ENCODE assay signal across 25 cellular contexts in genomic region chr18:31269508-31270074, GRCh38. TPM values are rescaled to one million over a fixed set of nuclear protein-coding genes. Genes with fewer than 3 reads are reported as not detected.
DNase-seq lines count a peak whose midpoint lies in the region; ATAC-seq and TF ChIP-seq lines count a peak whose summit lies in the region.
"Had no signal": no experiment of that assay in that cellular context is flagged by ENCODE, and none has a peak within 500 bp of the region (broad histone marks: within the 10 kb centered on the region; RNA-seq: fewer than 3 reads in every experiment).

No MANE protein-coding gene starts in this region.

- ATAC-seq in GM23338: no peak
- ATAC-seq in foreskin keratinocyte: no peak
- ATAC-seq in HG02623 (IDR thresholded peaks at IDR 0.05; ENCODE audit: unreplicated experiment): no peak
- no peak for ATAC-seq in GM18870 (IDR thresholded peaks at IDR 0.05; ENCODE audit: unreplicated experiment)
- ATAC-seq: activated CD4-positive, alpha-beta T cell treated with anti-CD3 and anti-CD28 coated beads for 36 hours; activated CD8-positive, alpha-beta memory T cell treated with anti-CD3 and anti-CD28 coated beads, Interleukin-2, amount 10 ng/mL, durations not matched to agents 7 days and 5 days; natural killer cell treated with Interleukin-12 subunit alpha and Interleukin-12 subunit beta and Interleukin-15 and Interleukin-18, amount 100 ng/mL, for 72 hours; SK-N-SH treated with all-trans-retinoic acid at 6 μM for 48 hours had no signal

- H3K4me1 ChIP-seq in GM23338 (ENCODE audit: insufficient read depth) (0 out of 2 replicates have a peak, but pooled peaks cover under 1% of the 10 kb centered on the region), duodenal mucosa (ENCODE audit: control insufficient read depth in 1 of 2, insufficient read depth in 2 of 2, low read length in 2 of 2) (peaks cover 4 to 16% of the 10 kb centered on the region in 2 donors), foreskin keratinocyte (peaks cover 17% of the 10 kb centered on the region)
- H3K4me1 ChIP-seq: testis had no signal

- TF ChIP-seq CTCF in GM23338 (conservative IDR thresholded peaks at IDR 0.05; ENCODE audit: low read depth in 2 of 2) (no peak), nephron progenitor cell (IDR thresholded peaks at IDR 0.05) (no peak), foreskin keratinocyte (conservative IDR thresholded peaks at IDR 0.05) (no peak)

- H3F3A ChIP-seq in GM23338 (replicated peaks; ENCODE audit: low read depth): no peaks in the 10 kb centered on the region

- H3K4me3 ChIP-seq in GM23338: no peak overlapping the region
- H3K4me3 ChIP-seq in duodenal mucosa (ENCODE audit: low read depth in 1 of 2, low read length in 2 of 2): peak overlapping the region; percentile 20 to 25
- H3K4me3 ChIP-seq in MG63: no peak overlapping the region
- H3K4me3 ChIP-seq: coronary artery, testis had no signal

- H3K4me3 Mint-ChIP-seq in GM23338 (no peak overlapping the region), nephron progenitor cell (no peak overlapping the region)
- H3K4me3 Mint-ChIP-seq: activated CD4-positive, alpha-beta T cell treated with anti-CD3 and anti-CD28 coated beads for 36 hours; activated CD8-positive, alpha-beta memory T cell treated with anti-CD3 and anti-CD28 coated beads, Interleukin-2, amount 10 ng/mL, durations not matched to agents 7 days and 5 days; activated naive CD8-positive, alpha-beta T cell treated with anti-CD3 and anti-CD28 coated beads, Interleukin-2, amount 10 ng/mL, durations not matched to agents 7 days and 5 days; CD4-positive, alpha-beta T cell; memory B cell; natural killer cell treated with Interleukin-12 subunit alpha and Interleukin-12 subunit beta and Interleukin-15 and Interleukin-18, amount 100 ng/mL, for 72 hours had no signal

- no peaks in the 10 kb centered on the region for H3K36me3 Mint-ChIP-seq in GM23338 (ENCODE audit: low read depth)
- no peaks in the 10 kb centered on the region for H3K36me3 Mint-ChIP-seq in nephron progenitor cell (ENCODE audit: low read depth)
- H3K36me3 Mint-ChIP-seq: activated CD8-positive, alpha-beta memory T cell treated with anti-CD3 and anti-CD28 coated beads, Interleukin-2, amount 10 ng/mL, durations not matched to agents 7 days and 5 days; activated naive CD8-positive, alpha-beta T cell treated with anti-CD3 and anti-CD28 coated beads, Interleukin-2, amount 10 ng/mL, durations not matched to agents 7 days and 5 days; memory B cell; natural killer cell treated with Interleukin-12 subunit alpha and Interleukin-12 subunit beta and Interleukin-15 and Interleukin-18, amount 100 ng/mL, for 72 hours had no signal

- no peak overlapping the region for H3K4me2 ChIP-seq in GM23338

- H3K79me2 ChIP-seq in GM23338 (replicated peaks; ENCODE audit: insufficient read depth): no peaks in the 10 kb centered on the region

- H3K9me2 ChIP-seq in GM23338 (ENCODE audit: insufficient read depth): no peaks in the 10 kb centered on the region

- H2AFZ ChIP-seq in GM23338: 0 out of 2 replicates have a peak overlapping the region, but pooled peaks have one; percentile 7

- H3K27me3 Mint-ChIP-seq in GM23338 (ENCODE audit: insufficient read depth, low read depth, poor library complexity) (no peaks in the 10 kb centered on the region), nephron progenitor cell (ENCODE audit: low read depth, poor library complexity) (no peaks in the 10 kb centered on the region)
- H3K27me3 Mint-ChIP-seq: activated CD4-positive, alpha-beta T cell treated with anti-CD3 and anti-CD28 coated beads for 36 hours; activated CD8-positive, alpha-beta memory T cell treated with anti-CD3 and anti-CD28 coated beads, Interleukin-2, amount 10 ng/mL, durations not matched to agents 7 days and 5 days; activated naive CD8-positive, alpha-beta T cell treated with anti-CD3 and anti-CD28 coated beads, Interleukin-2, amount 10 ng/mL, durations not matched to agents 7 days and 5 days; CD4-positive, alpha-beta T cell; memory B cell; natural killer cell treated with Interleukin-12 subunit alpha and Interleukin-12 subunit beta and Interleukin-15 and Interleukin-18, amount 100 ng/mL, for 72 hours had no signal

- peaks cover 12% of the 10 kb centered on the region; the same call in 2 of the 3 replicates for H3K4me1 Mint-ChIP-seq in GM23338
- peaks cover 37% of the 10 kb centered on the region for H3K4me1 Mint-ChIP-seq in nephron progenitor cell
- H3K4me1 Mint-ChIP-seq: activated CD8-positive, alpha-beta memory T cell treated with anti-CD3 and anti-CD28 coated beads, Interleukin-2, amount 10 ng/mL, durations not matched to agents 7 days and 5 days; activated naive CD8-positive, alpha-beta T cell treated with anti-CD3 and anti-CD28 coated beads, Interleukin-2, amount 10 ng/mL, durations not matched to agents 7 days and 5 days; memory B cell had no signal

- H3K27ac Mint-ChIP-seq in GM23338 (no peak overlapping the region), nephron progenitor cell (peak overlapping the region; percentile 84)
- H3K27ac Mint-ChIP-seq: activated CD4-positive, alpha-beta T cell treated with anti-CD3 and anti-CD28 coated beads for 36 hours; activated CD8-positive, alpha-beta memory T cell treated with anti-CD3 and anti-CD28 coated beads, Interleukin-2, amount 10 ng/mL, durations not matched to agents 7 days and 5 days; activated naive CD8-positive, alpha-beta T cell treated with anti-CD3 and anti-CD28 coated beads, Interleukin-2, amount 10 ng/mL, durations not matched to agents 7 days and 5 days; CD4-positive, alpha-beta T cell; memory B cell; natural killer cell treated with Interleukin-12 subunit alpha and Interleukin-12 subunit beta and Interleukin-15 and Interleukin-18, amount 100 ng/mL, for 72 hours had no signal

- no peaks in the 10 kb centered on the region for H3K36me3 ChIP-seq in GM23338 (ENCODE audit: insufficient read depth)
- no peaks in the 10 kb centered on the region for H3K36me3 ChIP-seq in duodenal mucosa (ENCODE audit: control insufficient read depth in 1 of 2, insufficient read depth in 2 of 2, low read length in 2 of 2)
- H3K36me3 ChIP-seq in MG63: no peaks in the 10 kb centered on the region

- H3K27me3 ChIP-seq in GM23338 (ENCODE audit: insufficient read depth) (no peaks in the 10 kb centered on the region), duodenal mucosa (ENCODE audit: control insufficient read depth in 1 of 2, insufficient read depth in 2 of 2, low read length in 2 of 2) (no peaks in the 10 kb centered on the region), foreskin keratinocyte (no peaks in the 10 kb centered on the region), MG63 (no peaks in the 10 kb centered on the region; the same call in 1 of the 2 replicates)
- H3K27me3 ChIP-seq: testis had no signal

- no peak overlapping the region for H3K9ac ChIP-seq in duodenal mucosa (ENCODE audit: low read depth in 1 of 2, low read length in 2 of 2)

- no peaks in the 10 kb centered on the region for H3K9me3 ChIP-seq in duodenal mucosa (ENCODE audit: control insufficient read depth in 1 of 2, low read length in 2 of 2)
- H3K9me3 ChIP-seq in MG63: no peaks in the 10 kb centered on the region
- H3K9me3 ChIP-seq: testis had no signal

- H4K20me1 ChIP-seq in GM23338 (replicated peaks; ENCODE audit: insufficient read depth): no peaks in the 10 kb centered on the region

- DNase-seq in DMS53 treated with DMSO at 0.1 percent for 48 hours (lab: John Stamatoyannopoulos, UW; ENCODE audit: unreplicated experiment): peak; percentile 14
- no peak for DNase-seq in GM23338 (ENCODE audit: low spot score)
- DNase-seq in nephron progenitor cell: no peak
- DNase-seq in foreskin keratinocyte: no peak
- no peak for DNase-seq in MG63
- DNase-seq: activated CD4-positive, alpha-beta T cell treated with anti-CD3 and anti-CD28 coated beads for 36 hours; activated CD8-positive, alpha-beta memory T cell treated with anti-CD3 and anti-CD28 coated beads, Interleukin-2, amount 10 ng/mL, durations not matched to agents 7 days and 5 days; activated naive CD8-positive, alpha-beta T cell treated with anti-CD3 and anti-CD28 coated beads, Interleukin-2, amount 10 ng/mL, durations not matched to agents 7 days and 5 days; CD4-positive, alpha-beta T cell; DMS79 treated with DMSO at 0.1 percent for 48 hours; hippocampal formation; IMR-90; islet precursor cell; NCI-H226; testis had no signal

- H3K27ac ChIP-seq in GM23338 (ENCODE audit: low read depth): no peak overlapping the region
- H3K27ac ChIP-seq in duodenal mucosa (ENCODE audit: low read depth, low read length): no peak overlapping the region
- no peak overlapping the region for H3K27ac ChIP-seq in foreskin keratinocyte
- H3K27ac ChIP-seq: coronary artery, HL-60, testis had no signal

- H3K9me3 Mint-ChIP-seq in GM23338: no peaks in the 10 kb centered on the region
- no peaks in the 10 kb centered on the region for H3K9me3 Mint-ChIP-seq in nephron progenitor cell
- H3K9me3 Mint-ChIP-seq: activated naive CD8-positive, alpha-beta T cell treated with anti-CD3 and anti-CD28 coated beads, Interleukin-2, amount 10 ng/mL, durations not matched to agents 7 days and 5 days; CD4-positive, alpha-beta T cell had no signal

TF ChIP-seq in GM23338, 12 proteins besides CTCF, POLR2A, EP300 and RAD21:
- TF ChIP-seq CREB1 (CRISPR knock-in tag; IDR thresholded peaks at IDR 0.05; ENCODE audit: low read depth): no peak
- no peak for TF ChIP-seq STAT1 (IDR thresholded peaks at IDR 0.05; ENCODE audit: unreplicated experiment)
- no peak for TF ChIP-seq ETS1 (IDR thresholded peaks at IDR 0.05)
- TF ChIP-seq ZNF114 (CRISPR knock-in tag; IDR thresholded peaks at IDR 0.05): no peak
- no peak for TF ChIP-seq EZH2 (IDR thresholded peaks at IDR 0.05; ENCODE audit: low read depth, unreplicated experiment)
- TF ChIP-seq ZNF331 (CRISPR knock-in tag; IDR thresholded peaks at IDR 0.05; ENCODE audit: low read depth): no peak
- TF ChIP-seq JUNB (IDR thresholded peaks at IDR 0.05; ENCODE audit: unreplicated experiment): no peak

RNA-seq across cellular contexts. Expression of gene DSG1, which starts 48.4 kb away (rescaled TPM):
- total RNA-seq in GM23338 (2014; rRNA removed; shearing (Covaris generic)): 0.04 TPM in 1 of 2 replicates, not detected in the other
- not detected in 2 replicates for polyA plus RNA-seq in GM23338 (2016; fragmentation: Nextera tagmentation; extraction: Ambion mirVana)
- 0.32 and 0.37 TPM in 2 replicates for total RNA-seq in foreskin keratinocyte
- polyA plus RNA-seq in foreskin keratinocyte: 0.07 and 0.10 TPM in 2 replicates
- total RNA-seq in MG63 (2014; rRNA removed; shearing (Covaris generic); ENCODE audit: low replicate concordance): not detected in 2 replicates
- total RNA-seq: activated CD4-positive, alpha-beta T cell treated with anti-CD3 and anti-CD28 coated beads for 36 hours; activated CD8-positive, alpha-beta memory T cell treated with anti-CD3 and anti-CD28 coated beads, Interleukin-2, amount 10 ng/mL, durations not matched to agents 7 days and 5 days; activated naive CD8-positive, alpha-beta T cell treated with anti-CD3 and anti-CD28 coated beads, Interleukin-2, amount 10 ng/mL, durations not matched to agents 7 days and 5 days; CD4-positive, alpha-beta T cell; fibroblast of villous mesenchyme; H1; IMR-90; natural killer cell treated with Interleukin-12 subunit alpha and Interleukin-12 subunit beta and Interleukin-15 and Interleukin-18, amount 100 ng/mL, for 72 hours had no signal
- polyA plus RNA-seq: IMR-90 had no signal

Comparison
In these comparisons a context has a peak if more than half of its experiments do, and no peak if none do; other contexts are left out.
1. H3K4me3 ChIP-seq: peak in duodenal mucosa (2 of 2); none in GM23338 (single experiment) and MG63 (single experiment).